In the genomic region with DNA sequence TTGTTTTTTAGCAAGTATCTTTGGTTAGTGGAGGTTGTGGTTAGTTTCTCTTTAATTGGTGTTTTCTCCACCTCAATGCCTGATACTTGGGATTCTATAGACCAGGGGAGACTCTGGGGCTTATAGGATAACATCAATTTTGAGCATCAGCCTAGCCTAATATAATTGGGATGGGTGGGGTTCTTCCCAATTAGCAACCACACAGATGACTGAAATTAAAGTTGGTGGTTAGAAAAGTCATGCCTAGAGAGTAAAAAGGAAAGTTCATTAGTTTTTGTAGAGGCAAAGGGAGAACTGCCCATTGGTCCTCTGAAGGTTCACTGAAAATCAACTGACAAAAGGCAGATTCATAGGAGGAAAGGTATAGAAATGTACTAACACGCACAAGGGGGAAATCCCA, we compare ENCODE assay signal across 32 cellular contexts.
"Had no signal": no experiment of that assay in that cellular context is flagged by ENCODE, and none has a peak within 500 bp of the region (broad histone marks: within the 10 kb centered on the region; RNA-seq: fewer than 3 reads in every experiment).

No MANE protein-coding gene starts in this region.

- H3K9me3 ChIP-seq: adrenal gland, ascending aorta, body of pancreas, breast epithelium had no signal

- H3K4me3 ChIP-seq: adrenal gland, ascending aorta, body of pancreas, breast epithelium, cardiac muscle cell had no signal

- FAIRE-seq: astrocyte, bronchial epithelial cell had no signal

- DNase-seq: activated effector memory CD4-positive, alpha-beta T cell treated with anti-CD3 and anti-CD28 coated beads, Interleukin-2, amount 50 U/mL, for 16 hours; activated effector memory CD4-positive, alpha-beta T cell treated with Interleukin-2 at 50 U/mL for 16 hours; activated gamma-delta T cell; activated gamma-delta T cell treated with Interleukin-2 at 50 U/mL for 16 hours; activated naive CD4-positive, alpha-beta T cell; activated naive CD4-positive, alpha-beta T cell treated with anti-CD3 and anti-CD28 coated beads for 36 hours; activated naive CD4-positive, alpha-beta T cell treated with anti-CD3 and anti-CD28 coated beads, Interleukin-2, amount 10 ng/mL, durations not matched to agents 7 days and 5 days; activated naive CD4-positive, alpha-beta T cell treated with anti-CD3 and anti-CD28 coated beads, Interleukin-2, amount 50 U/mL, for 16 hours; activated naive CD4-positive, alpha-beta T cell treated with Interleukin-2 at 50 U/mL for 16 hours; activated naive CD8-positive, alpha-beta T cell treated with anti-CD3 and anti-CD28 coated beads for 36 hours; activated naive CD8-positive, alpha-beta T cell treated with anti-CD3 and anti-CD28 coated beads, Interleukin-2, amount 10 ng/mL, durations not matched to agents 7 days and 5 days; activated naive CD8-positive, alpha-beta T cell treated with anti-CD3 and anti-CD28 coated beads, Interleukin-2, amount 50 U/mL, for 24 hours; activated T-cell treated with anti-CD3 and anti-CD28 coated beads, Interleukin-2, amount 50 U/mL, for 4 hours; activated T-cell treated with anti-CD3 and anti-CD28 coated beads, Interleukin-2, amount 50 U/mL, for 48 hours; activated T-cell treated with anti-CD3 and anti-CD28 coated beads, Interleukin-2, amount 50 U/mL, for 72 hours; adrenal gland; amniotic stem cell; amygdala; anterior cingulate cortex; aorta; body of pancreas; brain microvascular endothelial cell; caudate nucleus; central memory CD4-positive, alpha-beta T cell; cerebellar nuclear complex had no signal

- ATAC-seq: activated naive CD4-positive, alpha-beta T cell treated with anti-CD3 and anti-CD28 coated beads, Interleukin-2, amount 50 U/mL, for 72 hours; activated naive CD8-positive, alpha-beta T cell treated with anti-CD3 and anti-CD28 coated beads, Interleukin-2, amount 50 U/mL, for 24 hours; activated T-cell treated with anti-CD3 and anti-CD28 coated beads, Interleukin-2, amount 50 U/mL, for 4 hours; activated T-cell treated with anti-CD3 and anti-CD28 coated beads, Interleukin-2, amount 50 U/mL, for 72 hours; activated T-helper 17 cell treated with anti-CD3 and anti-CD28 coated beads, Interleukin-2, amount 50 U/mL, for 72 hours; body of pancreas had no signal

- H3K27me3 ChIP-seq: adrenal gland, ascending aorta, body of pancreas, brain microvascular endothelial cell, breast epithelium, cardiac muscle cell had no signal

- H3K27ac ChIP-seq: adrenal gland, ascending aorta, body of pancreas, brain microvascular endothelial cell, breast epithelium, cardiac muscle cell had no signal

- H3K4me1 ChIP-seq: adrenal gland, ascending aorta, body of pancreas, breast epithelium had no signal

- H3K36me3 ChIP-seq: adrenal gland, ascending aorta, brain microvascular endothelial cell, breast epithelium, cardiac muscle cell had no signal
